In genomic region chr12:39224971-39225370, GRCh38 we compare ENCODE assay signal across 7 cellular contexts.
"Had no signal": no experiment of that assay in that cellular context is flagged by ENCODE, and none has a peak within 500 bp of the region (broad histone marks: within the 10 kb centered on the region; RNA-seq: fewer than 3 reads in every experiment).

No MANE protein-coding gene starts in this region.

- H3K27me3 Mint-ChIP-seq: IgD-negative memory B cell had no signal

- H3K4me2 ChIP-seq: GM23338 had no signal

- H3K36me3 Mint-ChIP-seq: IgD-negative memory B cell had no signal

- DNase-seq: H9, HCEC 1CT, KBM-7 had no signal

- ATAC-seq: GM23338, HepG2 had no signal

- H3K4me3 Mint-ChIP-seq: GM23338, H9, IgD-negative memory B cell had no signal

- H3K4me3 ChIP-seq: GM23338 had no signal

- H3K4me1 Mint-ChIP-seq: GM23338, H9, IgD-negative memory B cell had no signal

- H2AFZ ChIP-seq: GM23338 had no signal

- H3K27ac Mint-ChIP-seq: GM23338, H9, IgD-negative memory B cell had no signal

- H3K27ac ChIP-seq: HL-60 had no signal
